Comparison of ENCODE assay signal across 23 cellular contexts in genomic region chr6:74357329-74357728, GRCh38.
DNase-seq lines count a peak whose midpoint lies in the region; ATAC-seq, FAIRE-seq and TF ChIP-seq lines count a peak whose summit lies in the region.
"Had no signal": no experiment of that assay in that cellular context is flagged by ENCODE, and none has a peak within 500 bp of the region (broad histone marks: within the 10 kb centered on the region; RNA-seq: fewer than 3 reads in every experiment).

No MANE protein-coding gene starts in this region.

- CTCF ChIA-PET in IMR-90 (lab: Yijun Ruan, JAX): no interaction called here

- no peaks in the 10 kb centered on the region for H3K79me2 ChIP-seq in osteoblast (ENCODE audit: insufficient read depth, low read length)

- POLR2A ChIA-PET in IMR-90 (lab: Charles Lee; ENCODE audit: unreplicated experiment): no interaction called here

- peak overlapping the region; percentile 67; the same call in 1 of the 2 replicates for H3K4ac ChIP-seq in IMR-90 (ENCODE audit: low read depth, low read length)

- intact Hi-C loops in IMR-90 (cut with micrococcal nuclease): no loop called here
- intact Hi-C loops in thyroid gland (cut with DNase I): no loop called here

- H2AK5ac ChIP-seq in IMR-90 (ENCODE audit: low read depth, low read length): no peak overlapping the region

- H4K91ac ChIP-seq in IMR-90 (ENCODE audit: insufficient read depth, low read depth, low read length): no peak overlapping the region

- peak overlapping the region; percentile 91 for H2BK20ac ChIP-seq in IMR-90 (ENCODE audit: low read depth, low read length)

- H4K20me1 ChIP-seq in IMR-90 (ENCODE audit: insufficient read depth, low read length) (no peaks in the 10 kb centered on the region), osteoblast (ENCODE audit: insufficient read depth, low read length) (no peaks in the 10 kb centered on the region)

- H3K4me3 ChIP-seq in IMR-90 (ENCODE audit: insufficient read depth, low read depth, low read length) (no peak overlapping the region), osteoblast (ENCODE audit: insufficient read depth, low read length) (no peak overlapping the region), thyroid gland (replicated peaks in 1 of 3) (no peak overlapping the region)
- H3K4me3 ChIP-seq: psoas muscle, tibial nerve had no signal

- peak overlapping the region; percentile 15; the same call in 1 of the 3 replicates for H2BK15ac ChIP-seq in IMR-90 (ENCODE audit: low read depth, low read length)

- H4K8ac ChIP-seq in IMR-90 (ENCODE audit: low read depth in 2 of 2, low read length in 2 of 2): no peak overlapping the region

- no peaks in the 10 kb centered on the region for H3K27me3 Mint-ChIP-seq in chondrocyte (ENCODE audit: low read depth)
- H3K27me3 Mint-ChIP-seq: CD8-positive, alpha-beta memory T cell had no signal

- H3K36me3 ChIP-seq in IMR-90 (ENCODE audit: control insufficient read depth, insufficient read depth, low read length) (no peaks in the 10 kb centered on the region), osteoblast (ENCODE audit: insufficient read depth, low read length) (no peaks in the 10 kb centered on the region), thyroid gland (no peaks in the 10 kb centered on the region)
- H3K36me3 ChIP-seq: tibial nerve had no signal

- H2AK9ac ChIP-seq in IMR-90 (replicated peaks; ENCODE audit: low read depth, low read length, poor library complexity): no peak overlapping the region

- WGBS in IMR-90 (ENCODE audit: extremely low coverage in 2 of 2, insufficient read length in 1 of 2), 2 experiments: no CpG with 5 or more reads among the region's 4 CpGs
- WGBS in thyroid gland, 2 donors: 74 to 80% methylated on average over 4 of the region's 4 CpGs

- H3K18ac ChIP-seq in IMR-90 (ENCODE audit: low read depth, low read length): peak overlapping the region; percentile 33; the same call in 1 of the 2 replicates

- no peak overlapping the region for H3K9ac ChIP-seq in IMR-90 (ENCODE audit: low read depth, low read length)
- H3K9ac ChIP-seq: KMS-11 had no signal

- peak overlapping the region; percentile 65 for H2BK5ac ChIP-seq in IMR-90 (ENCODE audit: low read depth, low read length, poor library complexity, severe bottlenecking)

- FAIRE-seq in H54 (lab: Jason Lieb, UNC): no peak
- FAIRE-seq: H1 had no signal

- no peak overlapping the region for H3K23ac ChIP-seq in IMR-90 (ENCODE audit: low read depth, low read length)

- peaks cover 19% of the 10 kb centered on the region for H3K4me1 Mint-ChIP-seq in chondrocyte (ENCODE audit: low read depth)
- H3K4me1 Mint-ChIP-seq: CD8-positive, alpha-beta memory T cell had no signal

- no peak overlapping the region for H3K56ac ChIP-seq in IMR-90 (ENCODE audit: extremely low read depth, insufficient read depth, low read length)

- peak; percentile 40; the same call in 1 of the 2 replicates for ATAC-seq in IMR-90 (ENCODE audit: low read depth)

- in situ Hi-C loops in IMR-90 (cut with MboI; ENCODE audit: low sequenced_read_pairs): no loop called here

- H3K9me3 ChIP-seq in IMR-90 (ENCODE audit: control insufficient read depth, insufficient read depth, low read length): no peaks in the 10 kb centered on the region
- H3K9me3 ChIP-seq in osteoblast (ENCODE audit: low read depth, low read length): no peaks in the 10 kb centered on the region
- no peaks in the 10 kb centered on the region for H3K9me3 ChIP-seq in thyroid gland
- H3K9me3 ChIP-seq: psoas muscle, tibial nerve had no signal

- H3K27me3 ChIP-seq in IMR-90 (ENCODE audit: control insufficient read depth, insufficient read depth, low read length) (no peaks in the 10 kb centered on the region), osteoblast (ENCODE audit: insufficient read depth, low read length) (no peaks in the 10 kb centered on the region), thyroid gland (no peaks in the 10 kb centered on the region)
- H3K27me3 ChIP-seq: tibial nerve had no signal

- peak overlapping the region; percentile 34; the same call in 1 of the 2 replicates for H2BK120ac ChIP-seq in IMR-90 (ENCODE audit: low read depth, low read length)

- no peak overlapping the region for H3K4me3 Mint-ChIP-seq in chondrocyte (ENCODE audit: unreplicated experiment)
- H3K4me3 Mint-ChIP-seq: CD8-positive, alpha-beta memory T cell; neural crest cell had no signal

- H4K5ac ChIP-seq in IMR-90 (ENCODE audit: low read depth, low read length): peak overlapping the region; percentile 28; the same call in 1 of the 2 replicates

- no peaks in the 10 kb centered on the region for H3K36me3 Mint-ChIP-seq in chondrocyte (ENCODE audit: low read depth)
- H3K36me3 Mint-ChIP-seq: CD8-positive, alpha-beta memory T cell had no signal

- H3K4me1 ChIP-seq in IMR-90 (ENCODE audit: control insufficient read depth, insufficient read depth, low read length) (peaks cover 2% of the 10 kb centered on the region; the same call in 1 of the 2 replicates), osteoblast (ENCODE audit: insufficient read depth, low read length) (peaks cover 14% of the 10 kb centered on the region), thyroid gland (no peaks in the 10 kb centered on the region)
- H3K4me1 ChIP-seq: psoas muscle had no signal

- dilution Hi-C loops in IMR-90 (cut with HindIII; ENCODE audit: low sequenced_read_pairs, unreplicated experiment): no loop called here

- no peak for TF ChIP-seq CTCF in IMR-90 (conservative IDR thresholded peaks at IDR 0.05; ENCODE audit: low read depth, low read length)
- TF ChIP-seq CTCF in osteoblast (IDR thresholded peaks at IDR 0.05; ENCODE audit: extremely low read depth, low read depth, low read length): no peak
- TF ChIP-seq CTCF in chondrocyte (IDR thresholded peaks at IDR 0.05): no peak
- TF ChIP-seq CTCF in thyroid gland (IDR thresholded peaks at IDR 0.05): no peak

- no peak for TF ChIP-seq POLR2A in IMR-90 (IDR thresholded peaks at IDR 0.05; ENCODE audit: low read depth, low read length)
- no peak for TF ChIP-seq POLR2A in H54 (IDR thresholded peaks at IDR 0.05; ENCODE audit: low read depth, low read length)
- TF ChIP-seq POLR2A in thyroid gland (IDR thresholded peaks at IDR 0.05): no peak

- no peaks in the 10 kb centered on the region for H3K9me1 ChIP-seq in IMR-90 (ENCODE audit: insufficient read depth, low read length)

- DNase-seq in AG20443 (ENCODE audit: low spot score) (peak; percentile 47), IMR-90 (peak; percentile 46), dedifferentiated amniotic fluid mesenchymal stem cell (ENCODE audit: extremely low spot score) (peak; percentile 17), osteoblast (ENCODE audit: insufficient read length, low spot score, missing footprints) (peak; percentile 23), chondrocyte (ENCODE audit: low spot score) (no peak), H54 (ENCODE audit: insufficient read length, low spot score) (no peak), thyroid gland (no peak)
- DNase-seq in activated CD4-positive, alpha-beta T cell treated with anti-CD3 and anti-CD28 coated beads for 48 hours: no peak
- DNase-seq: activated CD4-positive, alpha-beta T cell treated with anti-CD3 and anti-CD28 coated beads for 1 hour; activated effector memory CD4-positive, alpha-beta T cell treated with Interleukin-2 at 50 U/mL for 16 hours; CD8-positive, alpha-beta memory T cell; DMS79; left cardiac atrium; midbrain; NCI-H1092 treated with DMSO at 0.1 percent for 48 hours; NCI-H526 treated with DMSO at 0.1 percent for 48 hours; OCI-M1; psoas muscle; T1000 had no signal

- no peaks in the 10 kb centered on the region for H3K79me1 ChIP-seq in IMR-90 (ENCODE audit: low read depth in 1 of 2, low read length in 2 of 2)

- no peak for TF ChIP-seq RAD21 in IMR-90 (IDR thresholded peaks at IDR 0.05; ENCODE audit: low read length)

- no peak overlapping the region for H2AFZ ChIP-seq in IMR-90 (replicated peaks; ENCODE audit: low read length, poor library complexity)
- no peak overlapping the region for H2AFZ ChIP-seq in osteoblast (ENCODE audit: low read length)

- H3K27ac ChIP-seq in IMR-90 (ENCODE audit: insufficient read depth, low read length) (no peak overlapping the region), osteoblast (ENCODE audit: low read depth, low read length) (no peak overlapping the region), thyroid gland (no peak overlapping the region)
- H3K27ac ChIP-seq: KMS-11, psoas muscle had no signal

- no peak overlapping the region for H3K27ac Mint-ChIP-seq in chondrocyte (ENCODE audit: unreplicated experiment)
- H3K27ac Mint-ChIP-seq: CD8-positive, alpha-beta memory T cell had no signal

- no TSS peak for BruUV-seq in IMR-90 (replicated peaks; lab: Mats Ljungman, UMichigan)

- peak overlapping the region; percentile 83 for H3K14ac ChIP-seq in IMR-90 (replicated peaks; ENCODE audit: low read depth, low read length)

- H3K4me2 ChIP-seq in IMR-90 (ENCODE audit: low read depth, low read length): peak overlapping the region; percentile 30; the same call in 1 of the 2 replicates
- peak overlapping the region; percentile 45 for H3K4me2 ChIP-seq in osteoblast (ENCODE audit: insufficient read depth, low read length)
- H3K4me2 ChIP-seq: KMS-11 had no signal

- H3K9me3 Mint-ChIP-seq in chondrocyte (ENCODE audit: low read depth): peaks cover 4% of the 10 kb centered on the region
- H3K9me3 Mint-ChIP-seq: neural crest cell had no signal

TF ChIP-seq in IMR-90, 13 proteins besides CTCF, POLR2A, EP300 and RAD21 (continues in another document):
- TF ChIP-seq MXI1 (IDR thresholded peaks at IDR 0.05; ENCODE audit: borderline replicate concordance, low read depth, low read length) (no peak), USF2 (IDR thresholded peaks at IDR 0.05; ENCODE audit: low read depth, low read length) (no peak), RFX5 (IDR thresholded peaks at IDR 0.05; ENCODE audit: low read depth, low read length) (no peak), NFE2L2 (IDR thresholded peaks at IDR 0.05; ENCODE audit: low read depth, low read length) (no peak), RCOR1 (IDR thresholded peaks at IDR 0.05; ENCODE audit: insufficient replicate concordance, low read length) (no peak), CEBPB (IDR thresholded peaks at IDR 0.05; ENCODE audit: low read depth, low read length) (no peak), CHD1 (IDR thresholded peaks at IDR 0.05; ENCODE audit: low read depth, low read length) (no peak), FOS (IDR thresholded peaks at IDR 0.05; ENCODE audit: low read depth, low read length) (no peak), MAFK (IDR thresholded peaks at IDR 0.05; ENCODE audit: low read depth, low read length) (no peak), SMC3 (IDR thresholded peaks at IDR 0.05; ENCODE audit: low read depth, low read length) (no peak), MAZ (IDR thresholded peaks at IDR 0.05; ENCODE audit: borderline replicate concordance, low read depth, low read length) (no peak)

Comparison
In these comparisons a context has a peak if more than half of its experiments do, and no peak if none do; other contexts are left out.
1. DNase-seq: peak in AG20443 (single experiment), IMR-90 (single experiment), dedifferentiated amniotic fluid mesenchymal stem cell (single experiment) and osteoblast (single experiment); none in activated CD4-positive, alpha-beta T cell treated with anti-CD3 and anti-CD28 coated beads for 48 hours (single experiment), chondrocyte (single experiment), H54 (single experiment) and thyroid gland (0 of 2).